Comparison of ENCODE assay signal across 8 cellular contexts in genomic region chr19:18644144-18645034, GRCh38. TPM values are rescaled to one million over a fixed set of nuclear protein-coding genes. Genes with fewer than 3 reads are reported as not detected.
DNase-seq lines count a peak whose midpoint lies in the region; TF ChIP-seq lines count a peak whose summit lies in the region.
"Had no signal": no experiment of that assay in that cellular context is flagged by ENCODE, and none has a peak within 500 bp of the region (broad histone marks: within the 10 kb centered on the region; RNA-seq: fewer than 3 reads in every experiment).

No MANE protein-coding gene starts in this region.

- peaks cover 0 to 40% of the 10 kb centered on the region in 2 donors for H3K4me1 ChIP-seq in right atrium auricular region

- no peaks in the 10 kb centered on the region for H3K36me3 ChIP-seq in right atrium auricular region

- H3K4me3 ChIP-seq in right atrium auricular region = peak overlapping the region in 1 of 2 donors; percentile 22

- DNase-seq in AML-193 (lab: John Stamatoyannopoulos, UW) (peak; percentile 62 to 71), OCI-M1 (lab: John Stamatoyannopoulos, UW) (peak; percentile 75), right atrium auricular region (ENCODE audit: low spot score) (no peak), LoVo (ENCODE audit: low spot score) (no peak), SW480 (ENCODE audit: low spot score) (no peak), glomerular visceral epithelial cell (ENCODE audit: extremely low spot score) (no peak)
- DNase-seq: activated CD4-positive, CD25-positive, alpha-beta regulatory T cell; effector CD4-positive, alpha-beta T cell had no signal

- peak in 1 of 2 donors; percentile 11 for TF ChIP-seq CTCF in right atrium auricular region (IDR thresholded peaks at IDR 0.05)

- no peaks in the 10 kb centered on the region for H3K9me3 ChIP-seq in right atrium auricular region

- H3K27me3 ChIP-seq in right atrium auricular region = no peaks in the 10 kb centered on the region

- peak overlapping the region; percentile 68 to 76 for H3K27ac ChIP-seq in right atrium auricular region

RNA-seq across cellular contexts. Expression of gene KLHL26, which starts 7.6 kb away (rescaled TPM):
- 10 to 100 TPM in 1 of 2 donors, 1 to 10 TPM in 1; 5.7 to 11.3 TPM for total RNA-seq in right atrium auricular region

RNA-seq across cellular contexts. Expression of gene TMEM59L, which starts 31.7 kb away (rescaled TPM):
- 1 to 10 TPM; 2.2 to 3.0 TPM for total RNA-seq in right atrium auricular region

RNA-seq across cellular contexts. Expression of gene CRLF1, which starts 37.8 kb away (rescaled TPM):
- total RNA-seq in right atrium auricular region = 10 to 100 TPM; 71.8 to 73.9 TPM

RNA-seq across cellular contexts. Expression of gene CRTC1, which starts 39.1 kb away (rescaled TPM):
- total RNA-seq in right atrium auricular region = 1 to 10 TPM; 4.0 to 5.8 TPM

RNA-seq across cellular contexts. Expression of gene REX1BD, which starts 55.8 kb away (rescaled TPM):
- total RNA-seq in right atrium auricular region = 100 to 1,000 TPM; 119 to 171 TPM

Comparison
In these comparisons a context has a peak if more than half of its experiments do, and no peak if none do; other contexts are left out.
1. DNase-seq: peak in AML-193 (2 of 2) and OCI-M1 (single experiment); none in right atrium auricular region (single experiment), LoVo (single experiment), SW480 (single experiment) and glomerular visceral epithelial cell (single experiment).